30 cellular contexts compared by ENCODE assay signal in the genomic region with DNA sequence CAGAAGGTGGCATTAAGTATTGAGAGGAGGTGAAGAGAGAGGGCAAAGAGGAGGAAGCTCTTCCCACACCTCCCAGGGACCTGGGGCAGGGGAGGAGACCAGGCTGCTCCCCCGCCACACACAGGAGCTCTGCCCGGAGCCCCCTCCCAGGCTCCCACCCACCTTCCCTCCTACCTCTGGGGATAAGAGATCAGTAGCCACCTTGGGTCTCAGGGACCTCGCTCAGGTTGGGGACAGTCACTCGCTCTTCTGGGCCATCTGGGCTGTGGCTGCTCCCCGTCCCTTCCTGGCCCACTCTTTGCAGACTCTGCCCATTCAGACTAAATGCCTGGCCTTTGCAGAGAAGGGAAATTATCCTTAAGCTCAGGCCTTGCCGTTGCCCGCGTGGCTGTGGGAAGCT. TPM values are rescaled to one million over a fixed set of nuclear protein-coding genes. Genes with fewer than 3 reads are reported as not detected.
"Had no signal": no experiment of that assay in that cellular context is flagged by ENCODE, and none has a peak within 500 bp of the region (broad histone marks: within the 10 kb centered on the region; RNA-seq: fewer than 3 reads in every experiment).

No MANE protein-coding gene starts in this region.

- DNase-seq: activated CD4-positive, alpha-beta memory T cell treated with anti-CD3 and anti-CD28 coated beads for 36 hours; activated CD4-positive, alpha-beta T cell treated with anti-CD3 and anti-CD28 coated beads for 36 hours; activated CD4-positive, alpha-beta T cell treated with anti-CD3 and anti-CD28 coated beads, Interleukin-2, amount 10 ng/mL, durations not matched to agents 24 days and 14 days; activated CD4-positive, CD25-positive, alpha-beta regulatory T cell; activated CD4-positive, CD25-positive, alpha-beta regulatory T cell treated with anti-CD3 and anti-CD28 coated beads, Interleukin-2, amount 50 U/mL, for 72 hours; activated CD8-positive, alpha-beta memory T cell treated with anti-CD3 and anti-CD28 coated beads, Interleukin-2, amount 10 ng/mL, durations not matched to agents 7 days and 5 days; activated CD8-positive, alpha-beta memory T cell treated with anti-CD3 and anti-CD28 coated beads, Interleukin-2, amount 50 U/mL, for 4 hours; activated CD8-positive, alpha-beta T cell treated with anti-CD3 and anti-CD28 coated beads, Interleukin-2, amount 10 ng/mL, durations not matched to agents 7 days and 5 days; activated effector memory CD4-positive, alpha-beta T cell treated with anti-CD3 and anti-CD28 coated beads, Interleukin-2, amount 50 U/mL, for 16 hours; activated naive CD4-positive, alpha-beta T cell treated with anti-CD3 and anti-CD28 coated beads for 36 hours; activated T-cell treated with anti-CD3 and anti-CD28 coated beads, Interleukin-2, amount 50 U/mL, for 1 hour; activated T-cell treated with anti-CD3 and anti-CD28 coated beads, Interleukin-2, amount 50 U/mL, for 48 hours; amniotic stem cell; anterior cingulate cortex; brain microvascular endothelial cell; dorsolateral prefrontal cortex; effector memory CD4-positive, alpha-beta T cell; endodermal cell; erythroblast; foreskin keratinocyte; gastrocnemius medialis; glutamatergic neuron; heart left ventricle; T-helper 2 cell had no signal

- H3K36me3 ChIP-seq: brain microvascular endothelial cell, esophagus muscularis mucosa, gastrocnemius medialis had no signal

- H3K27me3 ChIP-seq: brain microvascular endothelial cell, dorsolateral prefrontal cortex, foreskin keratinocyte had no signal

- H3K4me3 ChIP-seq: coronary artery, dorsolateral prefrontal cortex, esophagus muscularis mucosa, gastrocnemius medialis, heart left ventricle had no signal

- FAIRE-seq: astrocyte, bronchial epithelial cell had no signal

- H3K9me3 ChIP-seq: esophagus muscularis mucosa, gastrocnemius medialis, heart left ventricle had no signal

- H3K4me1 ChIP-seq: esophagus muscularis mucosa, gastrocnemius medialis had no signal

- ATAC-seq: activated CD4-positive, alpha-beta T cell treated with anti-CD3 and anti-CD28 coated beads for 36 hours; activated CD8-positive, alpha-beta memory T cell treated with anti-CD3 and anti-CD28 coated beads, Interleukin-2, amount 10 ng/mL, durations not matched to agents 7 days and 5 days; activated CD8-positive, alpha-beta T cell treated with anti-CD3 and anti-CD28 coated beads, Interleukin-2, amount 10 ng/mL, durations not matched to agents 7 days and 5 days; foreskin keratinocyte; gastrocnemius medialis; heart left ventricle had no signal

- H3K27ac ChIP-seq: brain microvascular endothelial cell, coronary artery, dorsolateral prefrontal cortex, esophagus muscularis mucosa, foreskin keratinocyte, gastrocnemius medialis, heart left ventricle had no signal

RNA-seq across cellular contexts. Expression of gene C16orf74, which starts 14.9 kb away (rescaled TPM):
- total RNA-seq: activated CD4-positive, alpha-beta memory T cell treated with anti-CD3 and anti-CD28 coated beads for 36 hours; activated T-helper 1 cell treated with anti-CD3 and anti-CD28 coated beads, Interleukin-12 subunit alpha, Interleukin-12 subunit beta, Interleukin-2, Interleukin-4 antibody, amounts not matched to agents 30 ng/mL and 10 ng/mL and 1 ng/mL, durations not matched to agents 14 hours and 24 hours and 36 hours; activated T-helper 2 cell treated with anti-CD3 and anti-CD28 coated beads, Interferon-gamma antibody, Interleukin-2, Interleukin-4, amounts not matched to agents 10 μg/mL and 5 μg/mL and 100 μg/mL, durations not matched to agents 14 hours and 24 hours and 36 hours had no signal
